ENCODE assay signal across 8 cellular contexts in genomic region chr1:42931911-42932422, GRCh38. TPM values are rescaled to one million over a fixed set of nuclear protein-coding genes. Genes with fewer than 3 reads are reported as not detected.
DNase-seq lines count a peak whose midpoint lies in the region; ATAC-seq and TF ChIP-seq lines count a peak whose summit lies in the region.

No MANE protein-coding gene starts in this region.

- H2AFZ ChIP-seq in PC-9, result no peak overlapping the region

- H3K27me3 ChIP-seq in PC-9 (ENCODE audit: insufficient read depth, low read depth), result no peaks in the 10 kb centered on the region
- no peaks in the 10 kb centered on the region for H3K27me3 ChIP-seq in left lung

- H3K4me2 ChIP-seq in PC-9, result peak overlapping the region; percentile 70

- peaks cover 61% of the 10 kb centered on the region for H3K79me2 ChIP-seq in PC-9 (ENCODE audit: low read depth)

- no peaks in the 10 kb centered on the region for H4K20me1 ChIP-seq in PC-9 (ENCODE audit: insufficient read depth)

- H3K9me2 ChIP-seq in PC-9 (ENCODE audit: insufficient read depth), result no peaks in the 10 kb centered on the region

- BruUV-seq in PC-9 (replicated peaks; lab: Mats Ljungman, UMichigan), result no TSS peak

- H3K36me3 ChIP-seq in PC-9 (ENCODE audit: low read depth) (peaks cover 26% of the 10 kb centered on the region), left lung (peaks cover 0 to 30% of the 10 kb centered on the region in 2 donors)

- peak overlapping the region; percentile 69 for H3K27ac ChIP-seq in PC-9
- H3K27ac ChIP-seq in left lung, result peak overlapping the region; percentile 62 to 96

- no peaks in the 10 kb centered on the region for H3K9me3 ChIP-seq in PC-9 (ENCODE audit: insufficient read depth, low read depth)
- no peaks in the 10 kb centered on the region for H3K9me3 ChIP-seq in left lung

- CTCF ChIA-PET in PC-9 (lab: Charles Lee), result interaction anchor here (0.6 to 1.6 kb wide), 4 partner anchors 25 to 997 kb away, joined by 3 to 7 read pairs (median 3); no protein-coding TSS in a partner anchor

- intact Hi-C loops in PC-9 (cut with micrococcal nuclease; ENCODE audit: unreplicated experiment), result loop anchor here (1.0 kb wide), 2 partner anchors 9 to 25 kb away; no protein-coding TSS in a partner anchor
- intact Hi-C loops in left lung (cut with DNase I), result no loop called here

- TF ChIP-seq CTCF in PC-9 (conservative IDR thresholded peaks at IDR 0.05) (no peak), left lung (IDR thresholded peaks at IDR 0.05) (no peak)

- POLR2A ChIA-PET in PC-9 (lab: Charles Lee; ENCODE audit: unreplicated experiment), result interaction anchor here (0.6 to 1.1 kb wide), 6 partner anchors 35 to 363 kb away, joined by 3 to 15 read pairs (median 4); no protein-coding TSS in a partner anchor

- H3K4me3 ChIP-seq in PC-9 (no peak overlapping the region), left lung (no peak overlapping the region)

- H3K4me1 ChIP-seq in PC-9 (replicated peaks; ENCODE audit: insufficient read depth), result peaks cover 60% of the 10 kb centered on the region
- peaks cover 20 to 70% of the 10 kb centered on the region in 2 donors for H3K4me1 ChIP-seq in left lung

- peak; percentile 43 for ATAC-seq in GM18858 (IDR thresholded peaks at IDR 0.05; ENCODE audit: unreplicated experiment)
- ATAC-seq in HG02943 (IDR thresholded peaks at IDR 0.05; ENCODE audit: low read depth, unreplicated experiment), result peak; percentile 65
- peak; percentile 65 for ATAC-seq in left lung

- DNase-seq in PC-9 (peak; percentile 86 to 92), left lung (peak; percentile 86 to 93), NCI-H187 (lab: John Stamatoyannopoulos, UW) (no peak), ecto neural progenitor cell (ENCODE audit: low spot score) (no peak)
- DNase-seq in activated effector memory CD4-positive, alpha-beta T cell treated with anti-CD3 and anti-CD28 coated beads, Interleukin-2, amount 50 U/mL, for 16 hours, result peak; percentile 88
- peak; percentile 59 for DNase-seq in stimulated activated CD8-positive, alpha-beta memory T cell treated with anti-CD3 and anti-CD28 coated beads, Interleukin-12 subunit alpha, Interleukin-12 subunit beta, amount 100 ng/mL, for 1 hour (ENCODE audit: low read depth)

- peaks cover 60% of the 10 kb centered on the region for H3F3A ChIP-seq in PC-9 (ENCODE audit: insufficient read depth, low read depth)

RNA-seq across cellular contexts. Expression of gene SLC2A1, which starts 26.7 kb away (rescaled TPM):
- 327 and 337 TPM in 2 replicates for total RNA-seq in PC-9 (2021)
- 10 to 100 TPM; 10.5 to 12.1 TPM for total RNA-seq in left lung

Comparison
In these comparisons a context has a peak if more than half of its experiments do, and no peak if none do; other contexts are left out.
1. DNase-seq: peak in PC-9 (2 of 2), activated effector memory CD4-positive, alpha-beta T cell treated with anti-CD3 and anti-CD28 coated beads, Interleukin-2, amount 50 U/mL, for 16 hours (single experiment), left lung (2 of 2) and stimulated activated CD8-positive, alpha-beta memory T cell treated with anti-CD3 and anti-CD28 coated beads, Interleukin-12 subunit alpha, Interleukin-12 subunit beta, amount 100 ng/mL, for 1 hour (single experiment); none in NCI-H187 (0 of 2) and ecto neural progenitor cell (single experiment).
2. RNA of gene SLC2A1, which starts 26.7 kb away (total RNA-seq): 327 to 337 TPM in PC-9; 10.5 to 12.1 TPM in left lung; every median in the first group is over 10 times any median in the second.
3. Peak in every context shown above with its lines, with median percentiles within 50 percentile points of each other: ATAC-seq.